ENCODE assay signal across 1 cellular context in genomic region chr1:223313415-223313754, GRCh38.
TF ChIP-seq lines count a peak whose summit lies in the region.

No MANE protein-coding gene starts in this region.

TF ChIP-seq in K562, 482 proteins besides CTCF, POLR2A, EP300 and RAD21 (continued from another document and continues in another):
- TF ChIP-seq THRB (CRISPR knock-in tag; conservative IDR thresholded peaks at IDR 0.05) (no peak), SMARCA5 (IDR thresholded peaks at IDR 0.05) (no peak), PCBP1 (IDR thresholded peaks at IDR 0.05; ENCODE audit: low read depth, low read length, poor library complexity, severe bottlenecking) (no peak), NR2C2 (CRISPR knock-in tag; IDR thresholded peaks at IDR 0.05) (no peak), NR2C2 (tag; IDR thresholded peaks at IDR 0.05) (no peak; the same call in 1 of the 2 replicates), ZBTB17 (CRISPR knock-in tag; IDR thresholded peaks at IDR 0.05) (no peak), ZKSCAN1 (IDR thresholded peaks at IDR 0.05; ENCODE audit: low read depth, low read length) (no peak), PRDM10 (IDR thresholded peaks at IDR 0.05; ENCODE audit: partially characterized antibody) (no peak), ZNF134 (CRISPR knock-in tag; conservative IDR thresholded peaks at IDR 0.05) (0 out of 2 replicates have a peak, but pooled peaks have one; percentile 19), KDM1A (IDR thresholded peaks at IDR 0.05) (no peak), MGA (IDR thresholded peaks at IDR 0.05) (no peak), TSHZ1 (CRISPR knock-in tag; IDR thresholded peaks at IDR 0.05) (peak; percentile 65; the same call in 1 of the 2 replicates), SMAD4 (CRISPR knock-in tag; conservative IDR thresholded peaks at IDR 0.05) (peak; percentile 80), MECOM (CRISPR knock-in tag; IDR thresholded peaks at IDR 0.05) (peak; percentile 65), FOXO4 (CRISPR knock-in tag; IDR thresholded peaks at IDR 0.05) (no peak), ARID4B (CRISPR knock-in tag; IDR thresholded peaks at IDR 0.05) (no peak), FOXA3 (CRISPR knock-in tag; conservative IDR thresholded peaks at IDR 0.05 in 1 of 2, IDR thresholded peaks at IDR 0.05 in 1 of 2) (peak in 1 of 2 experiments; percentile 45; a peak in 1 of 4 replicates), PTTG1 (tag; IDR thresholded peaks at IDR 0.05; ENCODE audit: low read depth) (peak; percentile 67), ZNF639 (CRISPR knock-in tag; conservative IDR thresholded peaks at IDR 0.05 in 1 of 2, IDR thresholded peaks at IDR 0.05 in 1 of 2) (peak in 1 of 2 experiments; percentile 81; a peak in 2 of 4 replicates), ZNF76 (CRISPR knock-in tag; IDR thresholded peaks at IDR 0.05; ENCODE audit: borderline replicate concordance) (peak; percentile 92; the same call in 1 of the 2 replicates), CBFA2T2 (conservative IDR thresholded peaks at IDR 0.05) (no peak), TAF9B (IDR thresholded peaks at IDR 0.05; ENCODE audit: partially characterized antibody) (no peak), ZNF589 (CRISPR knock-in tag; IDR thresholded peaks at IDR 0.05; ENCODE audit: low read depth) (peak; percentile 92)
